ENCODE assay signal across 7 cellular contexts in genomic region chr20:47272893-47273590, GRCh38.
DNase-seq lines count a peak whose midpoint lies in the region; ATAC-seq, FAIRE-seq and TF ChIP-seq lines count a peak whose summit lies in the region.

No MANE protein-coding gene starts in this region.

- no peak for TF ChIP-seq POLR2A in spleen (IDR thresholded peaks at IDR 0.05)

- H2AFZ ChIP-seq in Loucy (ENCODE audit: low read length), result no peak overlapping the region
- no peak overlapping the region for H2AFZ ChIP-seq in astrocyte (ENCODE audit: low read depth, low read length)

- no peaks in the 10 kb centered on the region for H3K9me3 ChIP-seq in Loucy (ENCODE audit: insufficient read depth, low read depth, low read length)
- no peaks in the 10 kb centered on the region for H3K9me3 ChIP-seq in SJCRH30 (replicated peaks)
- H3K9me3 ChIP-seq in astrocyte (ENCODE audit: insufficient read depth, low read depth, low read length), result no peaks in the 10 kb centered on the region
- H3K9me3 ChIP-seq in iPS DF 6.9 (ENCODE audit: control insufficient read depth, insufficient read depth, low read length), result no peaks in the 10 kb centered on the region
- no peaks in the 10 kb centered on the region for H3K9me3 ChIP-seq in spleen

- FAIRE-seq in astrocyte (lab: Jason Lieb, UNC), result no peak

- intact Hi-C loops in spleen (cut with DNase I; ENCODE audit: low total_unique reads), result loop anchor here (2.0 to 5.0 kb wide), 2 partner anchors 112 to 349 kb away; no protein-coding TSS in a partner anchor

- no peaks in the 10 kb centered on the region for H3K9me3 Mint-ChIP-seq in astrocyte (ENCODE audit: unreplicated experiment)

- peaks cover 17% of the 10 kb centered on the region for H3K36me3 ChIP-seq in GM06990 (ENCODE audit: control insufficient read depth, insufficient read depth, low read length)
- H3K36me3 ChIP-seq in Loucy (ENCODE audit: insufficient read depth, low read length), result peaks cover 81% of the 10 kb centered on the region
- H3K36me3 ChIP-seq in SJCRH30, result peaks cover 53% of the 10 kb centered on the region
- H3K36me3 ChIP-seq in astrocyte (ENCODE audit: insufficient read depth, low read length), result peaks cover 5% of the 10 kb centered on the region
- H3K36me3 ChIP-seq in iPS DF 6.9 (ENCODE audit: control insufficient read depth, insufficient read depth, low read length), result peaks cover 18% of the 10 kb centered on the region
- peaks cover 3 to 97% (median 39%) of the 10 kb centered on the region in 6 donors for H3K36me3 ChIP-seq in spleen

- no peaks in the 10 kb centered on the region for H3K27me3 Mint-ChIP-seq in astrocyte (ENCODE audit: low read depth, unreplicated experiment)

- WGBS in iPS DF 6.9 (ENCODE audit: insufficient coverage, insufficient read length), result no CpG with 5 or more reads among the region's 8 CpGs
- 83 to 94% (median 91%) methylated on average over 8 of the region's 8 CpGs for WGBS in spleen, 5 donors

- H3K79me2 ChIP-seq in Loucy (ENCODE audit: insufficient read depth, low read length), result peaks cover 44% of the 10 kb centered on the region
- peaks cover 28% of the 10 kb centered on the region for H3K79me2 ChIP-seq in astrocyte (ENCODE audit: insufficient read depth, low read length)

- H3K4me1 Mint-ChIP-seq in astrocyte (ENCODE audit: low read depth, unreplicated experiment), result peaks cover 40% of the 10 kb centered on the region

- H3F3A ChIP-seq in Loucy (ENCODE audit: low read depth), result peaks cover 2% of the 10 kb centered on the region; the same call in 1 of the 2 replicates

- H3K27me3 ChIP-seq in GM06990 (replicated peaks; ENCODE audit: control insufficient read depth, insufficient read depth, low read length), result no peaks in the 10 kb centered on the region
- H3K27me3 ChIP-seq in Loucy (ENCODE audit: insufficient read depth, low read length, poor library complexity, severe bottlenecking), result no peaks in the 10 kb centered on the region
- H3K27me3 ChIP-seq in SJCRH30, result no peaks in the 10 kb centered on the region
- H3K27me3 ChIP-seq in astrocyte (ENCODE audit: insufficient read depth, low read length), result no peaks in the 10 kb centered on the region
- H3K27me3 ChIP-seq in iPS DF 6.9 (ENCODE audit: control insufficient read depth, insufficient read depth, low read length), result no peaks in the 10 kb centered on the region
- no peaks in the 10 kb centered on the region for H3K27me3 ChIP-seq in spleen (replicated peaks in 1 of 7)

- no peak overlapping the region for H3K4me2 ChIP-seq in Loucy (ENCODE audit: low read depth, low read length, poor library complexity, severe bottlenecking)
- H3K4me2 ChIP-seq in astrocyte (ENCODE audit: low read length), result no peak overlapping the region

- no peak overlapping the region for H3K27ac ChIP-seq in SJCRH30
- H3K27ac ChIP-seq in astrocyte (ENCODE audit: low read depth, low read length), result peak overlapping the region; percentile 97
- no peak overlapping the region for H3K27ac ChIP-seq in iPS DF 6.9 (ENCODE audit: low read length)
- H3K27ac ChIP-seq in spleen, result peak overlapping the region in 7 of 8 donors; percentile 73 to 83 (median 79)

- ATAC-seq in GM21576 (IDR thresholded peaks at IDR 0.05; ENCODE audit: unreplicated experiment), result no peak

- H3K4me3 Mint-ChIP-seq in astrocyte (ENCODE audit: unreplicated experiment), result no peak overlapping the region

- no peak overlapping the region for H3K9ac ChIP-seq in Loucy (ENCODE audit: low read depth, low read length, poor library complexity, severe bottlenecking)
- peak overlapping the region; percentile 86 for H3K9ac ChIP-seq in astrocyte (ENCODE audit: low read length)

- peaks cover 43% of the 10 kb centered on the region for H4K20me1 ChIP-seq in Loucy (ENCODE audit: insufficient read depth, low read length, poor library complexity, severe bottlenecking)
- no peaks in the 10 kb centered on the region for H4K20me1 ChIP-seq in astrocyte (ENCODE audit: insufficient read depth, low read length)

- TF ChIP-seq CTCF in GM06990 (IDR thresholded peaks at IDR 0.05; ENCODE audit: insufficient read depth, low read length, poor library complexity, severe bottlenecking), result peak; percentile 65
- TF ChIP-seq CTCF in Loucy (conservative IDR thresholded peaks at IDR 0.05; ENCODE audit: low read length), result peak; percentile 88
- peak; percentile 97 for TF ChIP-seq CTCF in astrocyte (IDR thresholded peaks at IDR 0.05; ENCODE audit: insufficient read depth, low read depth, low read length)
- TF ChIP-seq CTCF in spleen (IDR thresholded peaks at IDR 0.05 in 8 of 11, conservative IDR thresholded peaks at IDR 0.05 in 3 of 11), result peak; percentile 74 to 97 (median 86)

- H3K27ac Mint-ChIP-seq in astrocyte (ENCODE audit: unreplicated experiment), result peak overlapping the region; percentile 94

- DNase-seq in GM06990 (ENCODE audit: extremely low read depth, insufficient read length) (peak; percentile 35), SJCRH30 (peak; percentile 61 to 90), astrocyte (ENCODE audit: low read depth) (peak; percentile 63), iPS DF 6.9 (ENCODE audit: low read depth, low spot score) (peak; percentile 39), spleen (no peak)

- no peak overlapping the region for H3K4me3 ChIP-seq in GM06990 (replicated peaks; ENCODE audit: low read depth, low read length)
- H3K4me3 ChIP-seq in Loucy (ENCODE audit: low read length, poor library complexity, severe bottlenecking), result no peak overlapping the region
- H3K4me3 ChIP-seq in SJCRH30, result no peak overlapping the region
- no peak overlapping the region for H3K4me3 ChIP-seq in astrocyte (ENCODE audit: insufficient read depth, low read depth, low read length)
- H3K4me3 ChIP-seq in iPS DF 6.9 (ENCODE audit: low read length), result no peak overlapping the region
- H3K4me3 ChIP-seq in spleen, result no peak overlapping the region

- H3K4me1 ChIP-seq in Loucy (ENCODE audit: insufficient read depth, low read length, poor library complexity, severe bottlenecking) (no peaks in the 10 kb centered on the region), SJCRH30 (peaks cover 34% of the 10 kb centered on the region), astrocyte (ENCODE audit: insufficient read depth, low read length) (peaks cover 48% of the 10 kb centered on the region), iPS DF 6.9 (ENCODE audit: control insufficient read depth, insufficient read depth, low read length) (no peaks in the 10 kb centered on the region; the same call in 1 of the 2 replicates), spleen (peaks cover 8 to 58% (median 37%) of the 10 kb centered on the region in 6 donors)

- no peaks in the 10 kb centered on the region for H3K9me2 ChIP-seq in Loucy (replicated peaks; ENCODE audit: low read depth, low read length)

- peaks cover 3% of the 10 kb centered on the region for H3K36me3 Mint-ChIP-seq in astrocyte (ENCODE audit: low read depth, unreplicated experiment)

Comparison
In these comparisons a context has a peak if more than half of its experiments do, and no peak if none do; other contexts are left out.
1. H3K27ac ChIP-seq: peak in astrocyte (single experiment) and spleen (7 of 8); none in SJCRH30 (single experiment) and iPS DF 6.9 (single experiment).
2. Peak in every context shown above with its lines, with median percentiles within 50 percentile points of each other: CTCF ChIP-seq.